ENCODE assay signal across 33 cellular contexts in genomic region chr1:110979154-110979553, GRCh38. TPM values are rescaled to one million over a fixed set of nuclear protein-coding genes. Genes with fewer than 3 reads are reported as not detected.
DNase-seq lines count a peak whose midpoint lies in the region; ATAC-seq, FAIRE-seq and TF ChIP-seq lines count a peak whose summit lies in the region.
"Had no signal": no experiment of that assay in that cellular context is flagged by ENCODE, and none has a peak within 500 bp of the region (broad histone marks: within the 10 kb centered on the region; RNA-seq: fewer than 3 reads in every experiment).

No MANE protein-coding gene starts in this region.

- H3K36me3 Mint-ChIP-seq in activated CD4-positive, alpha-beta T cell treated with anti-CD3 and anti-CD28 coated beads for 36 hours (ENCODE audit: low read depth), result peaks cover 4% of the 10 kb centered on the region
- H3K36me3 Mint-ChIP-seq: CD14-positive monocyte; CD4-positive, CD25-positive, alpha-beta regulatory T cell; CD8-positive, alpha-beta T cell had no signal

- H2AFZ ChIP-seq in HepG2 (ENCODE audit: low read length), result no peak overlapping the region

- ATAC-seq in HepG2, result no peak
- ATAC-seq in right lobe of liver, result no peak
- ATAC-seq in activated CD4-positive, alpha-beta T cell treated with anti-CD3 and anti-CD28 coated beads for 36 hours, result no peak
- ATAC-seq: A549; CD8-positive, alpha-beta T cell had no signal

- peaks cover 8% of the 10 kb centered on the region; the same call in 1 of the 2 replicates for H3K9me3 ChIP-seq in HepG2 (ENCODE audit: low read length)
- no peaks in the 10 kb centered on the region for H3K9me3 ChIP-seq in right lobe of liver
- no peaks in the 10 kb centered on the region for H3K9me3 ChIP-seq in HEK293 (ENCODE audit: control insufficient read depth, insufficient read depth, low read depth, low read length)
- H3K9me3 ChIP-seq: A549, BE2C, Caco-2 had no signal

- no peak for TF ChIP-seq RAD21 in HepG2 (CRISPR knock-in tag; IDR thresholded peaks at IDR 0.05)

- peaks cover 20% of the 10 kb centered on the region for H3K9me3 Mint-ChIP-seq in activated CD4-positive, alpha-beta T cell treated with anti-CD3 and anti-CD28 coated beads for 36 hours (ENCODE audit: low read depth)

- H3K9ac ChIP-seq in HepG2 (ENCODE audit: insufficient read depth, low read depth, low read length), result no peak overlapping the region
- H3K9ac ChIP-seq: BLaER1; BLaER1 treated with 17β-estradiol and CSF1 and Interleukin-3, amounts not matched to agents 10 nM and 100 nM had no signal

- no peak overlapping the region for H3K27ac Mint-ChIP-seq in activated CD4-positive, alpha-beta T cell treated with anti-CD3 and anti-CD28 coated beads for 36 hours
- H3K27ac Mint-ChIP-seq: B cell; CD14-positive monocyte; CD4-positive, alpha-beta memory T cell; CD4-positive, alpha-beta T cell; CD4-positive, CD25-positive, alpha-beta regulatory T cell; CD8-positive, alpha-beta memory T cell; CD8-positive, alpha-beta T cell had no signal

- TF ChIP-seq POLR2A in HepG2 (IDR thresholded peaks at IDR 0.05; ENCODE audit: insufficient read depth in 1 of 2, low read depth in 2 of 2, low read length in 2 of 2) (no peak), right lobe of liver (IDR thresholded peaks at IDR 0.05) (no peak)

- H3K4me2 ChIP-seq in HepG2 (ENCODE audit: low read depth, low read length), result no peak overlapping the region
- H3K4me2 ChIP-seq: A549; BLaER1; BLaER1 treated with 17β-estradiol and CSF1 and Interleukin-3, amounts not matched to agents 10 nM and 100 nM had no signal

- in situ Hi-C loops in HepG2 (cut with HindIII; ENCODE audit: extremely low pct_ligation_motif_present, low pct_unique_long_range_greater_than_20kb), result no loop called here

- H3K27me3 Mint-ChIP-seq in activated CD4-positive, alpha-beta T cell treated with anti-CD3 and anti-CD28 coated beads for 36 hours, result peaks cover 23% of the 10 kb centered on the region

- no peaks in the 10 kb centered on the region for H3K79me2 ChIP-seq in HepG2 (ENCODE audit: insufficient read depth, low read length)

- BruUV-seq in HepG2 (replicated peaks; lab: Mats Ljungman, UMichigan), result no TSS peak

- intact Hi-C loops in HepG2 (cut with micrococcal nuclease; ENCODE audit: unreplicated experiment) (no loop called here), right lobe of liver (cut with DNase I) (no loop called here)
- intact Hi-C loops in activated CD4-positive, alpha-beta T cell treated with anti-CD3 and anti-CD28 coated beads for 36 hours (cut with DNase I, micrococcal nuclease), result no loop called here

- H3K27me3 ChIP-seq in HepG2 (ENCODE audit: control insufficient read depth in 1 of 2, insufficient read depth in 2 of 2, low read length in 2 of 2) (no peaks in the 10 kb centered on the region), right lobe of liver (peaks cover 0 to 5% of the 10 kb centered on the region in 2 donors)
- H3K27me3 ChIP-seq: BE2C; BLaER1; BLaER1 treated with 17β-estradiol and CSF1 and Interleukin-3, amounts not matched to agents 10 nM and 100 nM had no signal

- DNase-seq in HepG2 (ENCODE audit: low spot score), result no peak
- no peak for DNase-seq in right lobe of liver
- DNase-seq in activated CD4-positive, alpha-beta T cell treated with anti-CD3 and anti-CD28 coated beads for 36 hours, result no peak
- DNase-seq: 8988T; ACHN; AML-193; BE2C; C1 segment of cervical spinal cord; Caco-2; Calu3; CD4-positive, alpha-beta memory T cell; CD4-positive, alpha-beta T cell; CD4-positive, CD25-positive, alpha-beta regulatory T cell; CD8-positive, alpha-beta memory T cell; CD8-positive, alpha-beta T cell; COR-L47; DMS 273 treated with DMSO at 0.1 percent for 48 hours; DMS153; DMS53; DMS79; DMS79 treated with DMSO at 0.1 percent for 48 hours; DND-41; EL had no signal

- no peaks in the 10 kb centered on the region for H4K20me1 ChIP-seq in HepG2 (ENCODE audit: insufficient read depth, low read length)
- H4K20me1 ChIP-seq: BLaER1; BLaER1 treated with 17β-estradiol and CSF1 and Interleukin-3, amounts not matched to agents 10 nM and 100 nM had no signal

- no peaks in the 10 kb centered on the region for H3K4me1 ChIP-seq in HepG2 (ENCODE audit: insufficient read depth, low read length)
- H3K4me1 ChIP-seq in right lobe of liver, result no peaks in the 10 kb centered on the region
- H3K4me1 ChIP-seq in HEK293 (ENCODE audit: control insufficient read depth, insufficient read depth, low read length), result no peaks in the 10 kb centered on the region
- H3K4me1 ChIP-seq: A549; BE2C; BLaER1; BLaER1 treated with 17β-estradiol and CSF1 and Interleukin-3, amounts not matched to agents 10 nM and 100 nM; Caco-2 had no signal

- CTCF ChIA-PET in HepG2 (lab: Yijun Ruan, JAX; ENCODE audit: low intra/inter-chr PET ratio, low total read pairs), result no interaction called here
- CTCF ChIA-PET in HEK293 (lab: Yijun Ruan, JAX), result no interaction called here
- CTCF ChIA-PET in activated CD4-positive, alpha-beta T cell treated with anti-CD3 and anti-CD28 coated beads for 36 hours (lab: Charles Lee), result interaction anchor here (0.9 to 1.7 kb wide), 3 partner anchors 9 to 153 kb away, joined by 3 to 6 read pairs (median 4); no protein-coding TSS in a partner anchor

- H3K27ac ChIP-seq in HepG2 (ENCODE audit: extremely low read length, insufficient read depth, low read length) (no peak overlapping the region), right lobe of liver (no peak overlapping the region), HEK293 (ENCODE audit: extremely low read depth, low read depth, low read length) (no peak overlapping the region)
- H3K27ac ChIP-seq: 22Rv1; A549; BLaER1; BLaER1 treated with 17β-estradiol and CSF1 and Interleukin-3, amounts not matched to agents 10 nM and 100 nM; C4-2B had no signal

- 41% methylated on average over 2 of the region's 2 CpGs for WGBS in HepG2 (ENCODE audit: low lambda C conversion rate)
- WGBS in right lobe of liver (ENCODE audit: insufficient coverage, low coverage, low lambda C conversion rate, missing lambda C conversion rate), result 64% methylated on average over 2 of the region's 2 CpGs

- H3K4me3 Mint-ChIP-seq in activated CD4-positive, alpha-beta T cell treated with anti-CD3 and anti-CD28 coated beads for 36 hours, result no peak overlapping the region
- H3K4me3 Mint-ChIP-seq: B cell; CD14-positive monocyte; CD4-positive, alpha-beta memory T cell; CD4-positive, alpha-beta T cell; CD4-positive, CD25-positive, alpha-beta regulatory T cell; CD8-positive, alpha-beta memory T cell; CD8-positive, alpha-beta T cell had no signal

- peaks cover 5% of the 10 kb centered on the region for H3K4me1 Mint-ChIP-seq in activated CD4-positive, alpha-beta T cell treated with anti-CD3 and anti-CD28 coated beads for 36 hours
- H3K4me1 Mint-ChIP-seq: CD14-positive monocyte had no signal

- TF ChIP-seq EP300 in HepG2 (IDR thresholded peaks at IDR 0.05; ENCODE audit: low read depth in 2 of 2, low read length in 2 of 2), result no peak
- TF ChIP-seq EP300 in HepG2 (CRISPR knock-in tag; IDR thresholded peaks at IDR 0.05; ENCODE audit: borderline replicate concordance), result no peak

- no peak overlapping the region for H3K4me3 ChIP-seq in HepG2 (replicated peaks in 1 of 3; ENCODE audit: insufficient read depth in 1 of 3, low read depth in 2 of 3, low read length in 3 of 3)
- H3K4me3 ChIP-seq in right lobe of liver, result no peak overlapping the region
- no peak overlapping the region for H3K4me3 ChIP-seq in HEK293 (ENCODE audit: low read depth, low read length)
- H3K4me3 ChIP-seq: A549; BLaER1; BLaER1 treated with 17β-estradiol and CSF1 and Interleukin-3, amounts not matched to agents 10 nM and 100 nM had no signal

- FAIRE-seq in HepG2 (lab: Jason Lieb, UNC), result no peak
- FAIRE-seq: A204.1, A549, D721Med had no signal

- POLR2A ChIA-PET in HepG2 (lab: Yijun Ruan, JAX), result no interaction called here
- POLR2A ChIA-PET in HEK293 (lab: Yijun Ruan, JAX), result no interaction called here
- POLR2A ChIA-PET in activated CD4-positive, alpha-beta T cell treated with anti-CD3 and anti-CD28 coated beads for 36 hours (lab: Charles Lee), result no interaction called here

- TF ChIP-seq CTCF in HepG2 (CRISPR knock-in tag; IDR thresholded peaks at IDR 0.05), result no peak
- no peak for TF ChIP-seq CTCF in right lobe of liver (IDR thresholded peaks at IDR 0.05)
- TF ChIP-seq CTCF in HEK293 (tag by site-specific recombination; IDR thresholded peaks at IDR 0.05), result no peak

- H3K36me3 ChIP-seq in HepG2 (replicated peaks in 1 of 2; ENCODE audit: control insufficient read depth in 1 of 2, insufficient read depth in 2 of 2, low read length in 2 of 2) (no peaks in the 10 kb centered on the region), right lobe of liver (no peaks in the 10 kb centered on the region), HEK293 (ENCODE audit: control insufficient read depth in 2 of 2, insufficient read depth in 1 of 2, low read length in 2 of 2) (no peaks in the 10 kb centered on the region)
- H3K36me3 ChIP-seq: BE2C; BLaER1; BLaER1 treated with 17β-estradiol and CSF1 and Interleukin-3, amounts not matched to agents 10 nM and 100 nM had no signal

TF ChIP-seq in HepG2, 621 proteins besides CTCF, POLR2A, EP300 and RAD21 (continues in another document):
- TF ChIP-seq TBP (CRISPR knock-in tag; IDR thresholded peaks at IDR 0.05), result no peak

RNA-seq across cellular contexts. Expression of gene LRIF1, which starts 15.4 kb away (rescaled TPM):
- total RNA-seq in HepG2 (2016; rRNA removed; fragmentation: Illumina TruSeq; extraction: Trizol) (42.4 and 67.4 TPM in 2 replicates), right lobe of liver (1 to 10 TPM; 3.8 to 7.8 (median 5.8) TPM)
- total RNA-seq in HepG2 (2016; cell fraction: cytosol; rRNA removed; fragmentation: Illumina TruSeq; extraction: Trizol; ENCODE audit: low read depth), result 10.9 and 14.5 TPM in 2 replicates
- 39.9 and 62.9 TPM in 2 replicates for total RNA-seq in HepG2 (2016; cell fraction: insoluble cytoplasmic fraction; rRNA removed; fragmentation: Illumina TruSeq; extraction: Trizol)
- 33.5 and 39.6 TPM in 2 replicates for total RNA-seq in HepG2 (2016; cell fraction: membrane; rRNA removed; fragmentation: Illumina TruSeq; extraction: Trizol)
- 24.7 and 29.5 TPM in 2 replicates for total RNA-seq in HepG2 (2016; cell fraction: nucleus; rRNA removed; fragmentation: Illumina TruSeq; extraction: Trizol)
- polyA plus RNA-seq in HepG2 (2011; rRNA removed), result 18.4 and 18.6 TPM in 2 replicates
- polyA plus RNA-seq in HepG2 (2011; cell fraction: cytosol; rRNA removed), result 7.8 and 13.3 TPM in 2 replicates
- 6.1 and 9.1 TPM in 2 replicates for polyA plus RNA-seq in HepG2 (2011; cell fraction: nucleus; rRNA removed)
- 26.0 and 32.4 TPM in 2 replicates for polyA plus RNA-seq in HepG2 (2012)
- polyA plus RNA-seq in HepG2 (2016; cell fraction: cytosol; fragmentation: Illumina TruSeq; extraction: Trizol; ENCODE audit: low read depth), result 9.4 and 15.1 TPM in 2 replicates
- 71.6 and 83.0 TPM in 2 replicates for polyA plus RNA-seq in HepG2 (2016; cell fraction: insoluble cytoplasmic fraction; fragmentation: Illumina TruSeq; extraction: Trizol; ENCODE audit: low read depth)
- 24.4 and 35.0 TPM in 2 replicates for polyA plus RNA-seq in HepG2 (2016; cell fraction: membrane; fragmentation: Illumina TruSeq; extraction: Trizol; ENCODE audit: low read depth)
- polyA plus RNA-seq in HepG2 (2016; cell fraction: nucleus; fragmentation: Illumina TruSeq; extraction: Trizol; ENCODE audit: insufficient read depth, low read depth), result 36.7 and 37.0 TPM in 2 replicates
- polyA minus RNA-seq in HepG2 (2011; rRNA and poly(A)+ RNA removed; ENCODE audit: low replicate concordance), result 13.7 and 19.4 TPM in 2 replicates
- 20.8 and 25.4 TPM in 2 replicates for polyA minus RNA-seq in HepG2 (2011; cell fraction: cytosol; rRNA and poly(A)+ RNA removed)
- polyA minus RNA-seq in HepG2 (2011; cell fraction: nucleus; rRNA and poly(A)+ RNA removed), result 32.8 and 48.9 TPM in 2 replicates
- 10 to 100 TPM; 15.1 to 15.4 TPM for total RNA-seq in activated CD4-positive, alpha-beta T cell treated with anti-CD3 and anti-CD28 coated beads for 36 hours

Comparison
In these comparisons a context has a peak if more than half of its experiments do, and no peak if none do; other contexts are left out.
1. Of the 63 proteins assayed by ChIP-seq in both HepG2 and HEK293: peak only in HepG2: none; only in HEK293: ATF2; in both: none; in neither: 62.